ENCODE assay signal across 1 cellular context in genomic region chr1:35718492-35719336, GRCh38.
A peak's percentile ranks its signal among the peaks of the same experiment; 100 is the strongest.
TF ChIP-seq lines count a peak whose summit lies in the region.

C1orf216 (minus strand) TSS chr1:35718884; CDS start chr1:35716321, 2,563 bp downstream.

TF ChIP-seq in SK-N-SH, 30 proteins besides CTCF, POLR2A, EP300 and RAD21 (continued from another document):
- TF ChIP-seq FOXM1 (IDR thresholded peaks at IDR 0.05; ENCODE audit: low read depth) = no peak
- no peak for TF ChIP-seq FOXJ3 (CRISPR knock-in tag; IDR thresholded peaks at IDR 0.05)
- no peak for TF ChIP-seq YY1 (IDR thresholded peaks at IDR 0.05; ENCODE audit: low read depth)
- TF ChIP-seq JUND (IDR thresholded peaks at IDR 0.05) = no peak
- no peak for TF ChIP-seq MEF2A (IDR thresholded peaks at IDR 0.05; ENCODE audit: borderline replicate concordance, low read depth)
- TF ChIP-seq RCOR1 (IDR thresholded peaks at IDR 0.05; ENCODE audit: low read length) = no peak
- TF ChIP-seq ZBTB33 (IDR thresholded peaks at IDR 0.05; ENCODE audit: borderline replicate concordance, low read depth) = no peak
- TF ChIP-seq GABPA (IDR thresholded peaks at IDR 0.05; ENCODE audit: low read depth) = peak; percentile 51; the same call in 1 of the 2 replicates
- no peak for TF ChIP-seq REST (IDR thresholded peaks at IDR 0.05; ENCODE audit: low read depth, low read length)
- no peak for TF ChIP-seq FOSL2 (IDR thresholded peaks at IDR 0.05; ENCODE audit: borderline replicate concordance, low read depth)
- 0 out of 2 replicates have a peak, but pooled peaks have one; percentile 14 for TF ChIP-seq TEAD4 (IDR thresholded peaks at IDR 0.05; ENCODE audit: borderline replicate concordance, insufficient read depth)
- TF ChIP-seq GATA2 (CRISPR knock-in tag; IDR thresholded peaks at IDR 0.05) = no peak
- TF ChIP-seq NRF1 (IDR thresholded peaks at IDR 0.05; ENCODE audit: low read depth, low read length) = peak; percentile 72
- TF ChIP-seq CHD2 (IDR thresholded peaks at IDR 0.05; ENCODE audit: low read length, partially characterized antibody) = no peak
- no peak for TF ChIP-seq RFX5 (IDR thresholded peaks at IDR 0.05; ENCODE audit: low read length)
- TF ChIP-seq NFIC (IDR thresholded peaks at IDR 0.05; ENCODE audit: borderline replicate concordance) = peak; percentile 48
